ENCODE assay signal across 1 cellular context in genomic region chr17:58517928-58518609, GRCh38.
TF ChIP-seq lines count a peak whose summit lies in the region.

No MANE protein-coding gene starts in this region.

TF ChIP-seq in HepG2, 621 proteins besides CTCF, POLR2A, EP300 and RAD21 (continued from another document and continues in another):
- peak; percentile 89 for TF ChIP-seq PRDM10 (CRISPR knock-in tag; IDR thresholded peaks at IDR 0.05; ENCODE audit: low read depth)
- TF ChIP-seq NBN (conservative IDR thresholded peaks at IDR 0.05), result no peak
- TF ChIP-seq HIC2 (CRISPR knock-in tag; IDR thresholded peaks at IDR 0.05; ENCODE audit: low read depth), result no peak
- TF ChIP-seq DR1 (CRISPR knock-in tag; IDR thresholded peaks at IDR 0.05), result peak; percentile 68
- no peak for TF ChIP-seq MAFF (IDR thresholded peaks at IDR 0.05; ENCODE audit: low read depth, low read length)
- no peak for TF ChIP-seq PBX3 (CRISPR knock-in tag; IDR thresholded peaks at IDR 0.05; ENCODE audit: borderline replicate concordance)
- TF ChIP-seq ASH2L (IDR thresholded peaks at IDR 0.05; ENCODE audit: insufficient read length, low read depth, low read length), result peak; percentile 92
- TF ChIP-seq ZNF33A (CRISPR knock-in tag; IDR thresholded peaks at IDR 0.05; ENCODE audit: borderline replicate concordance), result no peak; the same call in 1 of the 2 replicates
- TF ChIP-seq PRDM15 (CRISPR knock-in tag; IDR thresholded peaks at IDR 0.05), result no peak
- no peak for TF ChIP-seq MAF1 (CRISPR knock-in tag; IDR thresholded peaks at IDR 0.05; ENCODE audit: borderline replicate concordance)
- TF ChIP-seq HOMEZ (CRISPR knock-in tag; IDR thresholded peaks at IDR 0.05; ENCODE audit: low read depth), result peak; percentile 93
- no peak for TF ChIP-seq NFIB (CRISPR knock-in tag; IDR thresholded peaks at IDR 0.05; ENCODE audit: borderline replicate concordance)
- no peak for TF ChIP-seq ZXDC (CRISPR knock-in tag; IDR thresholded peaks at IDR 0.05)
- TF ChIP-seq ZFP82 (CRISPR knock-in tag; IDR thresholded peaks at IDR 0.05; ENCODE audit: borderline replicate concordance), result peak; percentile 68; the same call in 1 of the 2 replicates
- no peak for TF ChIP-seq FOXA1 (IDR thresholded peaks at IDR 0.05)
- no peak for TF ChIP-seq FOXA1 (CRISPR knock-in tag; IDR thresholded peaks at IDR 0.05)
- TF ChIP-seq ZNF414 (CRISPR knock-in tag; IDR thresholded peaks at IDR 0.05), result no peak
- no peak; the same call in 1 of the 2 replicates for TF ChIP-seq ZNF12 (CRISPR knock-in tag; IDR thresholded peaks at IDR 0.05)
- no peak for TF ChIP-seq ZFP36L1 (CRISPR knock-in tag; IDR thresholded peaks at IDR 0.05)
- TF ChIP-seq NFE2 (CRISPR knock-in tag; IDR thresholded peaks at IDR 0.05), result no peak; the same call in 1 of the 2 replicates
- TF ChIP-seq IRF1 (CRISPR knock-in tag; IDR thresholded peaks at IDR 0.05; ENCODE audit: low read depth), result no peak
- no peak for TF ChIP-seq GPBP1L1 (CRISPR knock-in tag; IDR thresholded peaks at IDR 0.05)
- no peak; the same call in 1 of the 2 replicates for TF ChIP-seq ZNF225 (CRISPR knock-in tag; IDR thresholded peaks at IDR 0.05)
- TF ChIP-seq MLLT10 (CRISPR knock-in tag; IDR thresholded peaks at IDR 0.05), result no peak
- no peak for TF ChIP-seq ZNF143 (CRISPR knock-in tag; IDR thresholded peaks at IDR 0.05)
- TF ChIP-seq BRCA1 (CRISPR knock-in tag; IDR thresholded peaks at IDR 0.05), result no peak
- TF ChIP-seq ARID5B (CRISPR knock-in tag; IDR thresholded peaks at IDR 0.05), result no peak
- TF ChIP-seq ZKSCAN5 (CRISPR knock-in tag; IDR thresholded peaks at IDR 0.05), result no peak
- TF ChIP-seq ZNF296 (CRISPR knock-in tag; conservative IDR thresholded peaks at IDR 0.05), result no peak
- no peak for TF ChIP-seq LBX2 (CRISPR knock-in tag; IDR thresholded peaks at IDR 0.05; ENCODE audit: borderline replicate concordance)
